ENCODE assay signal across 13 cellular contexts in the genomic region with DNA sequence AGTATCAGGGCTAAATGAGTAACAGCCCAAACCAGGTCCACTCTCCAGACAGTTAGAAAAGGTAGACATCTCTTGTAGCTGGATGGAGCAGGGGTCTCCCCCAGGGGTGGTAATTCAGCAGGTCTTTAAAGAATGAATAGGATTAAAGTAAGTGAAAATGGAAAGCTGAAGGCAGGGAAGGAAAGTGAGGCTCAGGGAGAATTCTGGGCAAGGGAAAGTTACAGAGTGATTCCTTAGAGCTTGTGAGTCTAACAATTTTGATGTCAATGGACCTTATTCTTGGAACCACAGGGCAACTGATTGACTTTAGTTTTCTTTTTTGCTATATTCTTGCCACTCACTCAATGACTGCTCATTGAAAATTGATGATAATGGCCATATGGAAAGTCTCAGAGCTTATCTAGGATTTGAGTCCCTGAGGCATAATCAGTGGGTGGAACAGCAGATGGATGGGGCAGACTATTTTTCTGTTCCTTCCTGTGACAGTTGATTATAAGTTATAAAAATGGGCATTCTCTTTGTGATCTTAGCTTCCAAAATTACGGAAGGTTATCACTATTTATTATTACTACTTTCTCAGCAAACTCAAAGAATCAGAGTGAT.
DNase-seq lines count a peak whose midpoint lies in the region; ATAC-seq, FAIRE-seq and TF ChIP-seq lines count a peak whose summit lies in the region.
"Had no signal": no experiment of that assay in that cellular context is flagged by ENCODE, and none has a peak within 500 bp of the region (broad histone marks: within the 10 kb centered on the region; RNA-seq: fewer than 3 reads in every experiment).

No MANE protein-coding gene starts in this region.

- no peak overlapping the region for H3K18ac ChIP-seq in IMR-90 (ENCODE audit: low read depth, low read length)

- CTCF ChIA-PET in CD8-positive, alpha-beta memory T cell (lab: Charles Lee) = interaction anchor here (0.9 to 1.1 kb wide), 2 partner anchors 10 to 78 kb away, joined by 3 to 5 read pairs; no protein-coding TSS in a partner anchor
- CTCF ChIA-PET in IMR-90 (lab: Yijun Ruan, JAX) (interaction anchor here (0.9 to 1.4 kb wide), 3 partner anchors 9 to 21 kb away, joined by 3 to 5 read pairs (median 3); no protein-coding TSS in a partner anchor), K562 (lab: Yijun Ruan, JAX; ENCODE audit: low intra/inter-chr PET ratio) (no interaction called here)

- no peak for TF ChIP-seq EP300 in K562 (IDR thresholded peaks at IDR 0.05; ENCODE audit: low read length)

- H2BK20ac ChIP-seq in IMR-90 (ENCODE audit: low read depth, low read length) = no peak overlapping the region

- TF ChIP-seq POLR2A in IMR-90 (IDR thresholded peaks at IDR 0.05; ENCODE audit: low read depth, low read length) (no peak), K562 (conservative IDR thresholded peaks at IDR 0.05) (no peak), GM18505 (IDR thresholded peaks at IDR 0.05; ENCODE audit: borderline replicate concordance, extremely low read depth, insufficient read depth, insufficient read length) (no peak)

- H3K4me1 Mint-ChIP-seq in CD8-positive, alpha-beta memory T cell = peaks cover 58 to 77% (median 73%) of the 10 kb centered on the region in 3 donors
- H3K4me1 Mint-ChIP-seq in neural crest cell = peaks cover 55% of the 10 kb centered on the region

- TF ChIP-seq CTCF in IMR-90 (conservative IDR thresholded peaks at IDR 0.05; ENCODE audit: low read depth, low read length) (no peak), K562 (IDR thresholded peaks at IDR 0.05 in 2 of 3, conservative IDR thresholded peaks at IDR 0.05 in 1 of 3; ENCODE audit: insufficient read depth in 2 of 3, low read depth in 1 of 3, low read length in 3 of 3) (no peak), neural crest cell (conservative IDR thresholded peaks at IDR 0.05) (no peak)

- H2AK9ac ChIP-seq in IMR-90 (replicated peaks; ENCODE audit: low read depth, low read length, poor library complexity) = no peak overlapping the region

- peaks cover 8% of the 10 kb centered on the region; the same call in 1 of the 2 replicates for H3K9me1 ChIP-seq in IMR-90 (ENCODE audit: insufficient read depth, low read length)
- H3K9me1 ChIP-seq in K562 (ENCODE audit: control insufficient read depth, insufficient read depth, low read length) = no peaks in the 10 kb centered on the region

- no peaks in the 10 kb centered on the region for H3K27me3 ChIP-seq in CD8-positive, alpha-beta memory T cell (ENCODE audit: insufficient read depth, low read length, poor library complexity, severe bottlenecking)
- H3K27me3 ChIP-seq in IMR-90 (ENCODE audit: control insufficient read depth, insufficient read depth, low read length) (no peaks in the 10 kb centered on the region), K562 (ENCODE audit: control insufficient read depth in 2 of 2, insufficient read depth in 2 of 2, low read length in 2 of 2) (no peaks in the 10 kb centered on the region)

- H2AK5ac ChIP-seq in IMR-90 (ENCODE audit: low read depth, low read length) = peak overlapping the region; percentile 21

- H3K27ac ChIP-seq in CD8-positive, alpha-beta memory T cell (ENCODE audit: low read depth, low read length) = no peak overlapping the region
- H3K27ac ChIP-seq in IMR-90 (ENCODE audit: insufficient read depth, low read length) (no peak overlapping the region), K562 (ENCODE audit: extremely low read depth, low read depth, low read length) (no peak overlapping the region)

- H3K9me3 Mint-ChIP-seq in CD8-positive, alpha-beta memory T cell = no peaks in the 10 kb centered on the region
- H3K9me3 Mint-ChIP-seq in neural crest cell = peaks cover 3% of the 10 kb centered on the region

- peaks cover 0 to 7% (median 1%) of the 10 kb centered on the region in 3 donors for H3K36me3 Mint-ChIP-seq in CD8-positive, alpha-beta memory T cell
- H3K36me3 Mint-ChIP-seq in neural crest cell (ENCODE audit: low read depth) = peaks cover 3% of the 10 kb centered on the region

- H3K56ac ChIP-seq in IMR-90 (ENCODE audit: extremely low read depth, insufficient read depth, low read length) = no peak overlapping the region

- dilution Hi-C loops in IMR-90 (cut with HindIII; ENCODE audit: low sequenced_read_pairs, unreplicated experiment) = no loop called here

- no TSS peak for BruUV-seq in IMR-90 (replicated peaks; lab: Mats Ljungman, UMichigan)
- BruUV-seq in K562 (replicated peaks; lab: Mats Ljungman, UMichigan) = no TSS peak

- POLR2A ChIA-PET in CD8-positive, alpha-beta memory T cell (lab: Charles Lee) = no interaction called here
- POLR2A ChIA-PET in IMR-90 (lab: Charles Lee; ENCODE audit: unreplicated experiment) = no interaction called here
- POLR2A ChIA-PET in K562 (lab: Yijun Ruan, JAX) = interaction anchor here (0.6 to 1.3 kb wide), 3 partner anchors 11 to 67 kb away, joined by 3 read pairs; no protein-coding TSS in a partner anchor

- no peak overlapping the region for H3K4me3 ChIP-seq in CD8-positive, alpha-beta memory T cell (ENCODE audit: low read length)
- H3K4me3 ChIP-seq in IMR-90 (ENCODE audit: insufficient read depth, low read depth, low read length) = no peak overlapping the region
- H3K4me3 ChIP-seq in K562 = no peak overlapping the region

- ATAC-seq in IMR-90 (ENCODE audit: low read depth) (no peak), K562 (no peak), GM18505 (IDR thresholded peaks at IDR 0.05; ENCODE audit: unreplicated experiment) (no peak)
- ATAC-seq: esophagus mucosa, sciatic nerve had no signal

- no peak overlapping the region for H3K4ac ChIP-seq in IMR-90 (ENCODE audit: low read depth, low read length)

- H3K9me3 ChIP-seq in CD8-positive, alpha-beta memory T cell (ENCODE audit: low read length) = no peaks in the 10 kb centered on the region
- H3K9me3 ChIP-seq in IMR-90 (ENCODE audit: control insufficient read depth, insufficient read depth, low read length) = no peaks in the 10 kb centered on the region
- no peaks in the 10 kb centered on the region for H3K9me3 ChIP-seq in K562 (replicated peaks; ENCODE audit: control insufficient read depth, insufficient read depth, low read depth, low read length)

- intact Hi-C loops in IMR-90 (cut with micrococcal nuclease) = no loop called here
- intact Hi-C loops in K562 (cut with micrococcal nuclease) = no loop called here

- peaks cover 0 to 1% of the 10 kb centered on the region in 2 donors for H3K27me3 Mint-ChIP-seq in CD8-positive, alpha-beta memory T cell
- no peaks in the 10 kb centered on the region for H3K27me3 Mint-ChIP-seq in neural crest cell (ENCODE audit: low read depth)

- H3K79me2 ChIP-seq in K562 (ENCODE audit: control insufficient read depth, insufficient read depth, low read length) = peaks cover 5% of the 10 kb centered on the region; the same call in 2 of the 3 replicates

- no peak overlapping the region for H3K23ac ChIP-seq in IMR-90 (ENCODE audit: low read depth, low read length)

- FAIRE-seq in K562 (lab: Jason Lieb, UNC) = no peak

- no peak overlapping the region for H3K14ac ChIP-seq in IMR-90 (replicated peaks; ENCODE audit: low read depth, low read length)

- H2AFZ ChIP-seq in IMR-90 (replicated peaks; ENCODE audit: low read length, poor library complexity) (no peak overlapping the region), K562 (ENCODE audit: low read depth, low read length) (no peak overlapping the region)

- peak overlapping the region in 1 of 7 donors; percentile 4 for H3K4me3 Mint-ChIP-seq in CD8-positive, alpha-beta memory T cell
- peak overlapping the region; percentile 13 for H3K4me3 Mint-ChIP-seq in neural crest cell

- H4K5ac ChIP-seq in IMR-90 (ENCODE audit: low read depth, low read length) = no peak overlapping the region

- no peak for DNase-seq in CD8-positive, alpha-beta memory T cell
- DNase-seq in IMR-90 (no peak), K562 (ENCODE audit: extremely low read depth in 1 of 4, low spot score in 3 of 4) (no peak), neural crest cell (ENCODE audit: low read depth, low spot score) (no peak), activated gamma-delta T cell (lab: John Stamatoyannopoulos, UW) (no peak)
- no peak for DNase-seq in activated CD4-positive, alpha-beta T cell treated with anti-CD3 and anti-CD28 coated beads, Interleukin-2, amount 50 U/mL, for 4 hours
- DNase-seq: activated T-cell treated with anti-CD3 and anti-CD28 coated beads, Interleukin-2, amount 50 U/mL, for 1 hour; amniotic stem cell; MM.1S; stimulated activated naive CD4-positive, alpha-beta T cell treated with Interleukin-2 at 50 U/mL for 16 hours had no signal

- H3K79me1 ChIP-seq in IMR-90 (ENCODE audit: low read depth in 1 of 2, low read length in 2 of 2) = peaks cover 31 to 70% of the 10 kb centered on the region in 2 experiments

- H2BK5ac ChIP-seq in IMR-90 (ENCODE audit: low read depth, low read length, poor library complexity, severe bottlenecking) = no peak overlapping the region

- in situ Hi-C loops in IMR-90 (cut with MboI; ENCODE audit: low sequenced_read_pairs) = no loop called here
- in situ Hi-C loops in K562 (cut with MboI) = no loop called here

- TF ChIP-seq RAD21 in IMR-90 (IDR thresholded peaks at IDR 0.05; ENCODE audit: low read length) (no peak), K562 (CRISPR knock-in tag; conservative IDR thresholded peaks at IDR 0.05 in 1 of 2, IDR thresholded peaks at IDR 0.05 in 1 of 2) (no peak)

- H2BK120ac ChIP-seq in IMR-90 (ENCODE audit: low read depth, low read length) = no peak overlapping the region

- H3K4me2 ChIP-seq in IMR-90 (ENCODE audit: low read depth, low read length) (no peak overlapping the region), K562 (ENCODE audit: insufficient read depth, low read length) (no peak overlapping the region)

- peaks cover 15% of the 10 kb centered on the region; the same call in 1 of the 2 replicates for H4K20me1 ChIP-seq in IMR-90 (ENCODE audit: insufficient read depth, low read length)
- H4K20me1 ChIP-seq in K562 (replicated peaks; ENCODE audit: control insufficient read depth, insufficient read depth, low read length) = peaks cover 7% of the 10 kb centered on the region; the same call in 1 of the 2 replicates

- no peak overlapping the region for H4K8ac ChIP-seq in IMR-90 (ENCODE audit: low read depth in 2 of 2, low read length in 2 of 2)

- no peak overlapping the region for H2BK15ac ChIP-seq in IMR-90 (ENCODE audit: low read depth, low read length)

- H3K9ac ChIP-seq in IMR-90 (ENCODE audit: low read depth, low read length) = no peak overlapping the region
- H3K9ac ChIP-seq in K562 (ENCODE audit: insufficient read depth in 1 of 2, low read depth in 2 of 2, low read length in 2 of 2) = no peak overlapping the region

- H3K36me3 ChIP-seq in CD8-positive, alpha-beta memory T cell (ENCODE audit: insufficient read depth, low read length) = no peaks in the 10 kb centered on the region
- H3K36me3 ChIP-seq in IMR-90 (ENCODE audit: control insufficient read depth, insufficient read depth, low read length) (no peaks in the 10 kb centered on the region), K562 (ENCODE audit: control insufficient read depth, insufficient read depth, low read length) (no peaks in the 10 kb centered on the region)

- H3K4me1 ChIP-seq in CD8-positive, alpha-beta memory T cell (ENCODE audit: insufficient read depth, low read length) = peaks cover 21% of the 10 kb centered on the region
- H3K4me1 ChIP-seq in IMR-90 (ENCODE audit: control insufficient read depth, insufficient read depth, low read length) (peaks cover 10% of the 10 kb centered on the region), K562 (replicated peaks in 1 of 2; ENCODE audit: control insufficient read depth in 2 of 2, insufficient read depth in 2 of 2, low read length in 2 of 2) (peaks cover 0 to 5% of the 10 kb centered on the region in 2 experiments; a peak in 2 of 5 replicates)

- H4K91ac ChIP-seq in IMR-90 (ENCODE audit: insufficient read depth, low read depth, low read length) = no peak overlapping the region

- peak overlapping the region; percentile 2 to 82 (median 54) for H3K27ac Mint-ChIP-seq in CD8-positive, alpha-beta memory T cell
- no peak overlapping the region for H3K27ac Mint-ChIP-seq in neural crest cell (ENCODE audit: unreplicated experiment)

- no CpG with 5 or more reads among the region's 1 CpG for WGBS in IMR-90 (ENCODE audit: extremely low coverage in 2 of 2, insufficient read length in 1 of 2), 2 experiments
- 18% methylated on average over 1 of the region's 1 CpG for WGBS in K562 (ENCODE audit: insufficient coverage, low coverage, missing lambda C conversion rate)
